ENCODE assay signal across 8 cellular contexts in genomic region chr6:129936329-129937165, GRCh38.
DNase-seq lines count a peak whose midpoint lies in the region; ATAC-seq and TF ChIP-seq lines count a peak whose summit lies in the region.

No MANE protein-coding gene starts in this region.

- H3K9me3 ChIP-seq in HAP-1 = no peaks in the 10 kb centered on the region

- no peaks in the 10 kb centered on the region for H3K36me3 Mint-ChIP-seq in naive thymus-derived CD8-positive, alpha-beta T cell

- H3K4me1 ChIP-seq in HAP-1 = no peaks in the 10 kb centered on the region

- ATAC-seq in naive thymus-derived CD8-positive, alpha-beta T cell = peak in 1 of 2 donors; percentile 41
- no peak for ATAC-seq in GM19023 (IDR thresholded peaks at IDR 0.05; ENCODE audit: unreplicated experiment)

- TF ChIP-seq CTCF in WI38 (IDR thresholded peaks at IDR 0.05; ENCODE audit: low read depth, low read length) (0 out of 2 replicates have a peak, but pooled peaks have one; percentile 8), epithelial cell of proximal tubule (conservative IDR thresholded peaks at IDR 0.05; ENCODE audit: low read depth, low read length) (peak; percentile 69)

- H3K27ac Mint-ChIP-seq in naive thymus-derived CD8-positive, alpha-beta T cell = no peak overlapping the region

- no peaks in the 10 kb centered on the region for H3K9me3 Mint-ChIP-seq in naive thymus-derived CD8-positive, alpha-beta T cell

- no peaks in the 10 kb centered on the region; the same call in 1 of the 2 replicates for H3K27me3 ChIP-seq in HAP-1 (ENCODE audit: low read depth)

- POLR2A ChIA-PET in naive thymus-derived CD8-positive, alpha-beta T cell (lab: Charles Lee) = no interaction called here

- H3K4me3 Mint-ChIP-seq in naive thymus-derived CD8-positive, alpha-beta T cell = no peak overlapping the region

- H3K27me3 Mint-ChIP-seq in naive thymus-derived CD8-positive, alpha-beta T cell = peaks cover 10 to 25% (median 16%) of the 10 kb centered on the region in 5 donors

- in situ Hi-C loops in HAP-1 (cut with MboI; ENCODE audit: low sequenced_read_pairs) = no loop called here

- peaks cover 0 to 2% (median 0%) of the 10 kb centered on the region in 4 donors for H3K4me1 Mint-ChIP-seq in naive thymus-derived CD8-positive, alpha-beta T cell

- H3K36me3 ChIP-seq in HAP-1 (replicated peaks) = no peaks in the 10 kb centered on the region

- peak; percentile 13 for DNase-seq in activated CD4-positive, CD25-positive, alpha-beta regulatory T cell treated with anti-CD3 and anti-CD28 coated beads, Interleukin-2, amount 50 U/mL, for 16 hours (ENCODE audit: low read depth, low spot score)
- no peak for DNase-seq in activated CD4-positive, CD25-positive, alpha-beta regulatory T cell treated with anti-CD3 and anti-CD28 coated beads, Interleukin-2, amount 50 U/mL, for 72 hours
- peak; percentile 68 to 71 for DNase-seq in HAP-1 (ENCODE audit: low spot score in 2 of 2)
- DNase-seq in NCI-H1930 (lab: John Stamatoyannopoulos, UW) = peak; percentile 26 to 31
- DNase-seq in epithelial cell of proximal tubule (ENCODE audit: low read depth) = no peak
- peak in 7 of 10 donors; percentile 15 to 36 (median 30) for DNase-seq in naive thymus-derived CD8-positive, alpha-beta T cell

- H3K4me3 ChIP-seq in HAP-1 = no peak overlapping the region
- no peak overlapping the region for H3K4me3 ChIP-seq in WI38 (ENCODE audit: low read depth, low read length)
- H3K4me3 ChIP-seq in epithelial cell of proximal tubule (ENCODE audit: low read depth, low read length) = no peak overlapping the region

Comparison
In these comparisons a context has a peak if more than half of its experiments do, and no peak if none do; other contexts are left out.
1. DNase-seq: peak in activated CD4-positive, CD25-positive, alpha-beta regulatory T cell treated with anti-CD3 and anti-CD28 coated beads, Interleukin-2, amount 50 U/mL, for 16 hours (single experiment), HAP-1 (2 of 2), NCI-H1930 (2 of 2) and naive thymus-derived CD8-positive, alpha-beta T cell (7 of 10); none in activated CD4-positive, CD25-positive, alpha-beta regulatory T cell treated with anti-CD3 and anti-CD28 coated beads, Interleukin-2, amount 50 U/mL, for 72 hours (single experiment) and epithelial cell of proximal tubule (single experiment).